22 cellular contexts compared by ENCODE assay signal in genomic region chr6:307874-308273, GRCh38.
"Had no signal": no experiment of that assay in that cellular context is flagged by ENCODE, and none has a peak within 500 bp of the region (broad histone marks: within the 10 kb centered on the region; RNA-seq: fewer than 3 reads in every experiment).

No MANE protein-coding gene starts in this region.

- DNase-seq: activated CD4-positive, alpha-beta T cell treated with anti-CD3 and anti-CD28 coated beads for 4 hours; activated CD4-positive, alpha-beta T cell treated with anti-CD3 and anti-CD28 coated beads, Interleukin-2, amount 50 U/mL, for 4 hours; activated effector memory CD4-positive, alpha-beta T cell treated with anti-CD3 and anti-CD28 coated beads, Interleukin-2, amount 50 U/mL, for 16 hours; activated naive CD4-positive, alpha-beta T cell treated with anti-CD3 and anti-CD28 coated beads, Interleukin-2, amount 10 ng/mL, durations not matched to agents 7 days and 5 days; activated naive CD8-positive, alpha-beta T cell treated with anti-CD3 and anti-CD28 coated beads, Interleukin-2, amount 10 ng/mL, durations not matched to agents 7 days and 5 days; activated T-cell treated with anti-CD3 and anti-CD28 coated beads for 4 hours; dorsolateral prefrontal cortex; effector memory CD4-positive, alpha-beta T cell; natural killer cell; stimulated activated CD4-positive, alpha-beta T cell treated with anti-CD3 and anti-CD28 coated beads, Interleukin-12 subunit alpha, Interleukin-12 subunit beta, amount 100 ng/mL, for 4 hours; stimulated activated CD4-positive, alpha-beta T cell treated with anti-CD3 and anti-CD28 coated beads, Interleukin-4, amount 100 ng/mL, for 1 hour; stimulated activated naive CD8-positive, alpha-beta T cell treated with anti-CD3 and anti-CD28 coated beads, Interleukin-15, Interleukin-2, amounts not matched to agents 100 U/mL and 50 U/mL, for 24 hours had no signal

- H3K36me3 Mint-ChIP-seq: natural killer cell had no signal

- H3K4me1 ChIP-seq: ascending aorta had no signal

- H3K36me3 ChIP-seq: cardiac muscle cell had no signal

- H3K4me3 Mint-ChIP-seq: activated naive CD4-positive, alpha-beta T cell treated with anti-CD3 and anti-CD28 coated beads, Interleukin-2, amount 10 ng/mL, durations not matched to agents 7 days and 5 days; activated naive CD8-positive, alpha-beta T cell treated with anti-CD3 and anti-CD28 coated beads, Interleukin-2, amount 10 ng/mL, durations not matched to agents 7 days and 5 days; activated T-helper 1 cell treated with anti-CD3 and anti-CD28 coated beads, Interleukin-12 subunit alpha, Interleukin-12 subunit beta, Interleukin-2, Interleukin-4 antibody, amounts not matched to agents 30 ng/mL and 10 ng/mL and 1 ng/mL, durations not matched to agents 14 hours and 24 hours and 36 hours; brain; memory B cell; natural killer cell; type B pancreatic cell had no signal

- H3K27ac Mint-ChIP-seq: activated naive CD4-positive, alpha-beta T cell treated with anti-CD3 and anti-CD28 coated beads, Interleukin-2, amount 10 ng/mL, durations not matched to agents 7 days and 5 days; activated naive CD8-positive, alpha-beta T cell treated with anti-CD3 and anti-CD28 coated beads, Interleukin-2, amount 10 ng/mL, durations not matched to agents 7 days and 5 days; activated T-helper 1 cell treated with anti-CD3 and anti-CD28 coated beads, Interleukin-12 subunit alpha, Interleukin-12 subunit beta, Interleukin-2, Interleukin-4 antibody, amounts not matched to agents 30 ng/mL and 10 ng/mL and 1 ng/mL, durations not matched to agents 14 hours and 24 hours and 36 hours; brain; memory B cell; natural killer cell; type B pancreatic cell had no signal

- H3K4me3 ChIP-seq: ascending aorta, cardiac muscle cell, coronary artery, gastroesophageal sphincter, hepatocyte, skin epidermis had no signal

- ATAC-seq: gastroesophageal sphincter; natural killer cell; stimulated activated naive CD8-positive, alpha-beta T cell treated with anti-CD3 and anti-CD28 coated beads, Interleukin-15, Interleukin-2, amounts not matched to agents 100 U/mL and 50 U/mL, for 24 hours had no signal

- H3K27ac ChIP-seq: ascending aorta, cardiac muscle cell, hepatocyte had no signal

- H3K27me3 Mint-ChIP-seq: activated naive CD4-positive, alpha-beta T cell treated with anti-CD3 and anti-CD28 coated beads, Interleukin-2, amount 10 ng/mL, durations not matched to agents 7 days and 5 days; activated naive CD8-positive, alpha-beta T cell treated with anti-CD3 and anti-CD28 coated beads, Interleukin-2, amount 10 ng/mL, durations not matched to agents 7 days and 5 days; brain; memory B cell; type B pancreatic cell had no signal

- H3K27me3 ChIP-seq: ascending aorta, cardiac muscle cell, gastroesophageal sphincter, hepatocyte had no signal

- H3K9me3 Mint-ChIP-seq: activated naive CD4-positive, alpha-beta T cell treated with anti-CD3 and anti-CD28 coated beads, Interleukin-2, amount 10 ng/mL, durations not matched to agents 7 days and 5 days; activated naive CD8-positive, alpha-beta T cell treated with anti-CD3 and anti-CD28 coated beads, Interleukin-2, amount 10 ng/mL, durations not matched to agents 7 days and 5 days; activated T-helper 1 cell treated with anti-CD3 and anti-CD28 coated beads, Interleukin-12 subunit alpha, Interleukin-12 subunit beta, Interleukin-2, Interleukin-4 antibody, amounts not matched to agents 30 ng/mL and 10 ng/mL and 1 ng/mL, durations not matched to agents 14 hours and 24 hours and 36 hours; memory B cell; natural killer cell; type B pancreatic cell had no signal

- H3K9me3 ChIP-seq: ascending aorta, gastroesophageal sphincter had no signal

- H3K4me2 ChIP-seq: hepatocyte had no signal
